Comparison of ENCODE assay signal across 1 cellular context in genomic region chr3:122392868-122393844, GRCh38.
TF ChIP-seq lines count a peak whose summit lies in the region.

No MANE protein-coding gene starts in this region.

TF ChIP-seq in HepG2, 621 proteins besides CTCF, POLR2A, EP300 and RAD21 (continues in another document):
- TF ChIP-seq SPEN (CRISPR knock-in tag; IDR thresholded peaks at IDR 0.05; ENCODE audit: low read depth) (no peak), RXRB (CRISPR knock-in tag; IDR thresholded peaks at IDR 0.05; ENCODE audit: borderline replicate concordance) (no peak), ZNF646 (CRISPR knock-in tag; IDR thresholded peaks at IDR 0.05) (no peak), ZNF792 (CRISPR knock-in tag; IDR thresholded peaks at IDR 0.05) (0 out of 2 replicates have a peak, but pooled peaks have one; percentile 23), ZNF652 (CRISPR knock-in tag; IDR thresholded peaks at IDR 0.05; ENCODE audit: borderline replicate concordance, low read depth) (peak; percentile 62; the same call in 1 of the 2 replicates), ZNF629 (CRISPR knock-in tag; conservative IDR thresholded peaks at IDR 0.05) (no peak), MIXL1 (CRISPR knock-in tag; IDR thresholded peaks at IDR 0.05) (peak; percentile 36; the same call in 1 of the 2 replicates), ZNF761 (CRISPR knock-in tag; conservative IDR thresholded peaks at IDR 0.05) (0 out of 2 replicates have a peak, but pooled peaks have one; percentile 17), DMAP1 (CRISPR knock-in tag; IDR thresholded peaks at IDR 0.05) (no peak), RFXANK (CRISPR knock-in tag; IDR thresholded peaks at IDR 0.05) (no peak), PAF1 (CRISPR knock-in tag; IDR thresholded peaks at IDR 0.05) (no peak), XBP1 (CRISPR knock-in tag; IDR thresholded peaks at IDR 0.05) (no peak), ZBTB2 (CRISPR knock-in tag; IDR thresholded peaks at IDR 0.05; ENCODE audit: low read depth) (no peak), ZNF891 (CRISPR knock-in tag; IDR thresholded peaks at IDR 0.05) (no peak), ZNF83 (CRISPR knock-in tag; IDR thresholded peaks at IDR 0.05; ENCODE audit: borderline replicate concordance) (no peak), ZSCAN22 (CRISPR knock-in tag; IDR thresholded peaks at IDR 0.05) (no peak), ZNF510 (CRISPR knock-in tag; IDR thresholded peaks at IDR 0.05; ENCODE audit: low read depth) (no peak), GATA4 (IDR thresholded peaks at IDR 0.05; ENCODE audit: borderline replicate concordance, low read depth) (no peak), PAX8 (CRISPR knock-in tag; IDR thresholded peaks at IDR 0.05; ENCODE audit: borderline replicate concordance) (no peak), E2F5 (CRISPR knock-in tag; conservative IDR thresholded peaks at IDR 0.05) (no peak), GATAD2A (CRISPR knock-in tag; IDR thresholded peaks at IDR 0.05) (peak; percentile 37; the same call in 1 of the 2 replicates), ARNT2 (CRISPR knock-in tag; IDR thresholded peaks at IDR 0.05; ENCODE audit: low read depth) (no peak), ZBTB26 (CRISPR knock-in tag; IDR thresholded peaks at IDR 0.05; ENCODE audit: borderline replicate concordance) (no peak), PRPF4 (IDR thresholded peaks at IDR 0.05; ENCODE audit: low read depth, low read length, poor library complexity, severe bottlenecking) (no peak), HMGXB4 (CRISPR knock-in tag; IDR thresholded peaks at IDR 0.05; ENCODE audit: borderline replicate concordance in 1 of 2, low read depth in 1 of 2) (0 out of 4 replicates have a peak, but pooled peaks of 1 of the 2 experiments have one; percentile 31), HOXA7 (CRISPR knock-in tag; IDR thresholded peaks at IDR 0.05) (no peak), KAT8 (CRISPR knock-in tag; IDR thresholded peaks at IDR 0.05) (0 out of 2 replicates have a peak, but pooled peaks have one; percentile 27), ELK4 (CRISPR knock-in tag; IDR thresholded peaks at IDR 0.05; ENCODE audit: borderline replicate concordance) (no peak), BATF2 (CRISPR knock-in tag; IDR thresholded peaks at IDR 0.05) (no peak), ZFP82 (CRISPR knock-in tag; IDR thresholded peaks at IDR 0.05; ENCODE audit: borderline replicate concordance) (no peak), ZNF777 (CRISPR knock-in tag; IDR thresholded peaks at IDR 0.05) (no peak), STAG1 (CRISPR knock-in tag; IDR thresholded peaks at IDR 0.05) (peak; percentile 67), ZNF44 (CRISPR knock-in tag; IDR thresholded peaks at IDR 0.05) (no peak), NCOA2 (CRISPR knock-in tag; IDR thresholded peaks at IDR 0.05) (0 out of 2 replicates have a peak, but pooled peaks have one; percentile 6), GPN1 (CRISPR knock-in tag; IDR thresholded peaks at IDR 0.05; ENCODE audit: borderline replicate concordance) (no peak), PPARG (CRISPR knock-in tag; conservative IDR thresholded peaks at IDR 0.05) (0 out of 2 replicates have a peak, but pooled peaks have one; percentile 12), NFYC (CRISPR knock-in tag; IDR thresholded peaks at IDR 0.05) (no peak), KDM5A (IDR thresholded peaks at IDR 0.05; ENCODE audit: borderline replicate concordance, low read length) (no peak), DPF2 (CRISPR knock-in tag; IDR thresholded peaks at IDR 0.05; ENCODE audit: borderline replicate concordance, low read depth) (no peak), SMC3 (IDR thresholded peaks at IDR 0.05; ENCODE audit: low read length) (peak; percentile 47; the same call in 1 of the 2 replicates), ZFY (CRISPR knock-in tag; IDR thresholded peaks at IDR 0.05) (no peak), RXRA (CRISPR knock-in tag; IDR thresholded peaks at IDR 0.05) (no peak), MLXIP (CRISPR knock-in tag; IDR thresholded peaks at IDR 0.05; ENCODE audit: borderline replicate concordance) (no peak), THRA (CRISPR knock-in tag; IDR thresholded peaks at IDR 0.05; ENCODE audit: borderline replicate concordance) (0 out of 2 replicates have a peak, but pooled peaks have one; percentile 26), RBAK (CRISPR knock-in tag; IDR thresholded peaks at IDR 0.05) (no peak), KDM3A (CRISPR knock-in tag; IDR thresholded peaks at IDR 0.05; ENCODE audit: low read depth) (no peak), THAP8 (CRISPR knock-in tag; IDR thresholded peaks at IDR 0.05; ENCODE audit: borderline replicate concordance) (no peak), NFE2 (CRISPR knock-in tag; IDR thresholded peaks at IDR 0.05) (no peak), RFXAP (CRISPR knock-in tag; IDR thresholded peaks at IDR 0.05; ENCODE audit: borderline replicate concordance) (no peak)
